Comparison of ENCODE assay signal across 8 cellular contexts in the genomic region with DNA sequence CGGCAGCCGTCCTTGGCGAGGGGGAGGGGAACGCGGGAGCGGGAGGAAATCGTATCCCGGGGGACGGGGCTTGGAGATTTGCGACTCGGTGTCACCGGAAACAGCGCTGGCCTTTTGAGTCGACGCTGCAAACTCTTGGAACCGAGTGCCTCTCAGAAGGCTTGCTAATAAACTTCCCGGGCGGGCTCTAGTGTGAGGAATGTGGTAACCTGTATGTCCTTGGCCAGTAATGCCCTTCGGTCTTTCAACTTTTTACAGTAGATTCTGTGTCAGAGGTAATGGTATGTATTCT.
DNase-seq lines count a peak whose midpoint lies in the region; ATAC-seq, FAIRE-seq and TF ChIP-seq lines count a peak whose summit lies in the region.

No MANE protein-coding gene starts in this region.

- peak in 1 of 2 experiments; percentile 54; a peak in 5 of 6 replicates for ATAC-seq in A549
- peak; percentile 7 for ATAC-seq in GM21723 (IDR thresholded peaks at IDR 0.05; ENCODE audit: unreplicated experiment)

- no peaks in the 10 kb centered on the region for H3K27me3 ChIP-seq in keratinocyte (ENCODE audit: control insufficient read depth, extremely low read depth, insufficient read depth, low read length)

- no peaks in the 10 kb centered on the region for H3K9me3 ChIP-seq in A549
- no peaks in the 10 kb centered on the region for H3K9me3 ChIP-seq in keratinocyte (ENCODE audit: control insufficient read depth, low read depth, low read length)

- H3K36me3 Mint-ChIP-seq in activated naive CD4-positive, alpha-beta T cell treated with anti-CD3 and anti-CD28 coated beads, Interleukin-2, amount 50 U/mL, for 24 hours = no peaks in the 10 kb centered on the region

- TF ChIP-seq POLR2A in A549 (IDR thresholded peaks at IDR 0.05; ENCODE audit: low read length) (no peak), H54 (IDR thresholded peaks at IDR 0.05; ENCODE audit: low read depth, low read length) (no peak; the same call in 1 of the 2 replicates)

- H3K4me1 Mint-ChIP-seq in activated naive CD4-positive, alpha-beta T cell treated with anti-CD3 and anti-CD28 coated beads, Interleukin-2, amount 50 U/mL, for 24 hours = peaks cover 58% of the 10 kb centered on the region

- H3K4me1 ChIP-seq in A549 = peaks cover 42% of the 10 kb centered on the region
- H3K4me1 ChIP-seq in keratinocyte (ENCODE audit: control insufficient read depth, extremely low read depth, insufficient read depth, low read length) = peaks cover 21% of the 10 kb centered on the region

- dilution Hi-C loops in keratinocyte (cut with MboI; ENCODE audit: extremely low pct_ligation_motif_present, low sequenced_read_pairs) = no loop called here

- peaks cover 2 to 5% of the 10 kb centered on the region in 2 experiments for H3K36me3 ChIP-seq in keratinocyte (ENCODE audit: control insufficient read depth in 2 of 2, extremely low read depth in 1 of 2, insufficient read depth in 2 of 2, low read length in 2 of 2)

- POLR2A ChIA-PET in A549 (lab: Yijun Ruan, JAX) = interaction anchor here (0.6 to 3.8 kb wide), 11 partner anchors 10 to 1028 kb away, joined by 3 to 29 read pairs (median 5); no protein-coding TSS in a partner anchor

- DNase-seq in A549 (ENCODE audit: low read depth in 1 of 2, low spot score in 1 of 2) (no peak), keratinocyte (ENCODE audit: low read depth, low spot score) (no peak), H54 (ENCODE audit: insufficient read length, low spot score) (no peak), cerebellar nuclear complex (lab: John Stamatoyannopoulos, UW) (no peak), NCI-H2081 (lab: John Stamatoyannopoulos, UW) (no peak)

- H3K4me3 ChIP-seq in A549 = peak overlapping the region; percentile 96
- H3K4me3 ChIP-seq in keratinocyte (ENCODE audit: control insufficient read depth in 2 of 3, extremely low read depth in 1 of 3, insufficient read depth in 2 of 3, low read depth in 1 of 3, low read length in 3 of 3) = peak overlapping the region; percentile 73 to 96 (median 96)

- H4K20me1 ChIP-seq in keratinocyte (ENCODE audit: control insufficient read depth, extremely low read depth, insufficient read depth, low read length) = peaks cover 23% of the 10 kb centered on the region

- H3K27ac ChIP-seq in A549 (peak overlapping the region; percentile 99 to 100), keratinocyte (ENCODE audit: control insufficient read depth, insufficient read depth, low read length) (peak overlapping the region; percentile 85), temporal lobe (ENCODE audit: low read depth, low read length) (peak overlapping the region; percentile 65)

- H3K9me1 ChIP-seq in keratinocyte (ENCODE audit: control insufficient read depth, extremely low read depth, insufficient read depth, low read length) = no peaks in the 10 kb centered on the region

- WGBS in A549 (ENCODE audit: missing lambda C conversion rate) = 1% methylated on average over 13 of the region's 19 CpGs

- CTCF ChIA-PET in A549 (lab: Yijun Ruan, JAX) = interaction anchor here (1.1 kb wide), 1 partner anchor 15 kb away, joined by 3 read pairs; no protein-coding TSS in a partner anchor

- H2AFZ ChIP-seq in keratinocyte (ENCODE audit: control insufficient read depth, low read length) = no peak overlapping the region

- no peaks in the 10 kb centered on the region for H3K9me3 Mint-ChIP-seq in activated naive CD4-positive, alpha-beta T cell treated with anti-CD3 and anti-CD28 coated beads, Interleukin-2, amount 50 U/mL, for 24 hours

- H3K4me2 ChIP-seq in A549 = peak overlapping the region; percentile 89
- peak overlapping the region; percentile 79 for H3K4me2 ChIP-seq in keratinocyte (ENCODE audit: control insufficient read depth, extremely low read depth, insufficient read depth, low read depth, low read length)

- TF ChIP-seq CTCF in A549 (IDR thresholded peaks at IDR 0.05) = no peak
- TF ChIP-seq CTCF in keratinocyte (optimal IDR thresholded peaks at IDR 0.05 in 1 of 3, IDR thresholded peaks at IDR 0.05 in 1 of 3, conservative IDR thresholded peaks at IDR 0.05 in 1 of 3; ENCODE audit: extremely low read depth in 1 of 3, insufficient read depth in 2 of 3, low read length in 3 of 3) = no peak

- peaks cover 52% of the 10 kb centered on the region for H3K79me2 ChIP-seq in keratinocyte (ENCODE audit: control insufficient read depth, insufficient read depth, low read length)

- FAIRE-seq in A549 (lab: Jason Lieb, UNC) (no peak), keratinocyte (lab: Jason Lieb, UNC) (no peak), H54 (lab: Jason Lieb, UNC) (no peak)

- peak overlapping the region; percentile 96 for H3K4me3 Mint-ChIP-seq in activated naive CD4-positive, alpha-beta T cell treated with anti-CD3 and anti-CD28 coated beads, Interleukin-2, amount 50 U/mL, for 24 hours

- TF ChIP-seq RAD21 in A549 (conservative IDR thresholded peaks at IDR 0.05 in 1 of 2, IDR thresholded peaks at IDR 0.05 in 1 of 2) = no peak

- peak overlapping the region; percentile 87 for H3K9ac ChIP-seq in keratinocyte (ENCODE audit: control insufficient read depth, extremely low read depth, insufficient read depth, low read length)

- peak overlapping the region; percentile 83 for H3K27ac Mint-ChIP-seq in activated naive CD4-positive, alpha-beta T cell treated with anti-CD3 and anti-CD28 coated beads, Interleukin-2, amount 50 U/mL, for 24 hours

- TF ChIP-seq EP300 in A549 (IDR thresholded peaks at IDR 0.05) = no peak

- H3K27me3 Mint-ChIP-seq in activated naive CD4-positive, alpha-beta T cell treated with anti-CD3 and anti-CD28 coated beads, Interleukin-2, amount 50 U/mL, for 24 hours = no peaks in the 10 kb centered on the region

TF ChIP-seq in A549, 52 proteins besides CTCF, POLR2A, EP300 and RAD21:
- TF ChIP-seq TFCP2L1 (CRISPR knock-in tag; IDR thresholded peaks at IDR 0.05) (peak; percentile 57; the same call in 1 of the 2 replicates), POLR2AphosphoS2 (conservative IDR thresholded peaks at IDR 0.05; ENCODE audit: low read length) (peak; percentile 15; the same call in 1 of the 2 replicates), JUN (IDR thresholded peaks at IDR 0.05) (no peak), TP53 (CRISPR knock-in tag; IDR thresholded peaks at IDR 0.05) (0 out of 2 replicates have a peak, but pooled peaks have one; percentile 15)
